In genomic region chr9:96502834-96503748, GRCh38 we compare ENCODE assay signal across 8 cellular contexts. TPM values are rescaled to one million over a fixed set of nuclear protein-coding genes. Genes with fewer than 3 reads are reported as not detected.
A peak's percentile ranks its signal among the peaks of the same experiment; 100 is the strongest.
DNase-seq lines count a peak whose midpoint lies in the region; TF ChIP-seq lines count a peak whose summit lies in the region.
"Not testable (repeated sequence)": the region's sequence is repeated elsewhere in the genome, so short reads cannot be mapped to it uniquely, and the experiment has no call there.

No MANE protein-coding gene starts in this region.

- intact Hi-C loops in sigmoid colon (cut with DNase I), result not testable (repeated sequence)

- not testable (repeated sequence) for TF ChIP-seq CTCF in AG10803 (conservative IDR thresholded peaks at IDR 0.05; ENCODE audit: low read length); HFFc6 (IDR thresholded peaks at IDR 0.05); fibroblast of the aortic adventitia (IDR thresholded peaks at IDR 0.05; ENCODE audit: insufficient read depth, low read length); sigmoid colon (IDR thresholded peaks at IDR 0.05)

- peak overlapping the region; percentile 64 for H3K9ac ChIP-seq in adipocyte (ENCODE audit: low read length)

- peaks cover 31% of the 10 kb centered on the region for H3K4me1 Mint-ChIP-seq in HFFc6 (ENCODE audit: low read depth)

- not testable (repeated sequence) for TF ChIP-seq POLR2A in sigmoid colon (IDR thresholded peaks at IDR 0.05)

- peak; percentile 61 for DNase-seq in AG10803 (ENCODE audit: low read depth)
- not testable (repeated sequence) for DNase-seq in HFFc6, sigmoid colon
- peak; percentile 73 for DNase-seq in adipocyte (ENCODE audit: low read depth)
- DNase-seq in fibroblast of the aortic adventitia (ENCODE audit: low read depth), result peak; percentile 57
- peak; percentile 40 for DNase-seq in iris pigment epithelial cell (ENCODE audit: low read depth)

- H3K27me3 ChIP-seq in adipocyte (replicated peaks; ENCODE audit: control insufficient read depth, insufficient read depth, low read length); sigmoid colon: not testable (repeated sequence)

- TF ChIP-seq EP300 in sigmoid colon (IDR thresholded peaks at IDR 0.05), result not testable (repeated sequence)

- not testable (repeated sequence) for H3K9me3 ChIP-seq in adipocyte (ENCODE audit: control insufficient read depth, low read length); sigmoid colon

- not testable (repeated sequence) for H3K27me3 Mint-ChIP-seq in HFFc6 (ENCODE audit: insufficient read depth)

- 82 to 94% methylated on average over 2 of the region's 2 CpGs for WGBS in sigmoid colon, 2 donors

- not testable (repeated sequence) for H3K36me3 Mint-ChIP-seq in HFFc6 (ENCODE audit: low read depth)

- not testable (repeated sequence) for H3K4me3 ChIP-seq in AG10803 (ENCODE audit: low read length); fibroblast of the aortic adventitia (ENCODE audit: low read depth, low read length); sigmoid colon
- H3K4me3 ChIP-seq in adipocyte (ENCODE audit: low read length), result peak overlapping the region; percentile 34

- H3K27ac Mint-ChIP-seq in HFFc6, result peak overlapping the region; percentile 88

- H3K4me1 ChIP-seq in adipocyte (ENCODE audit: control insufficient read depth, insufficient read depth, low read length), result peaks cover 52% of the 10 kb centered on the region
- not testable (repeated sequence) for H3K4me1 ChIP-seq in sigmoid colon

- not testable (repeated sequence) for H3K4me3 Mint-ChIP-seq in HFFc6

- H3K27ac ChIP-seq in cingulate gyrus (ENCODE audit: low read depth, low read length) (peak overlapping the region; percentile 70), sigmoid colon (peak overlapping the region; percentile 18 to 39 (median 26)), temporal lobe (ENCODE audit: low read depth, low read length) (peak overlapping the region; percentile 97)

- H3K36me3 ChIP-seq in adipocyte (ENCODE audit: control insufficient read depth, insufficient read depth, low read length, severe bottlenecking) (peaks cover 17% of the 10 kb centered on the region), sigmoid colon (peaks cover 0 to 23% (median 0%) of the 10 kb centered on the region in 4 donors)

- H3K9me3 Mint-ChIP-seq in HFFc6, result not testable (repeated sequence)

RNA-seq across cellular contexts. Expression of gene HABP4, which starts 53.1 kb away (rescaled TPM):
- total RNA-seq in HFFc6 (2021; fragmentation: NEBNext Ultra II Directional; extraction: Animal tissue kit (Norgen Biotek cat#: 25700)), result 10 to 100 TPM; 20.1 to 26.6 (median 24.9) TPM
- 16.7 and 27.6 TPM in 2 replicates for total RNA-seq in fibroblast of the aortic adventitia (ENCODE audit: low replicate concordance)
- 10 to 100 TPM; 12.5 to 23.5 (median 18.6) TPM for total RNA-seq in sigmoid colon
- polyA plus RNA-seq in sigmoid colon, result 1 to 10 TPM; 2.5 to 9.0 (median 5.6) TPM
- 13.0 TPM for total RNA-seq in temporal lobe

Comparison
In these comparisons a context has a peak if more than half of its experiments do, and no peak if none do; other contexts are left out.
1. H3K27ac ChIP-seq: peak in every context shown above with its lines; median percentile 97 in temporal lobe; 70 in cingulate gyrus; 26 in sigmoid colon.